26 cellular contexts compared by ENCODE assay signal in genomic region chr5:27216367-27216941, GRCh38.
"Had no signal": no experiment of that assay in that cellular context is flagged by ENCODE, and none has a peak within 500 bp of the region (broad histone marks: within the 10 kb centered on the region; RNA-seq: fewer than 3 reads in every experiment).

No MANE protein-coding gene starts in this region.

- DNase-seq: activated CD4-positive, alpha-beta memory T cell treated with anti-CD3 and anti-CD28 coated beads for 36 hours; activated CD4-positive, alpha-beta T cell treated with anti-CD3 and anti-CD28 coated beads for 36 hours; activated CD4-positive, alpha-beta T cell treated with anti-CD3 and anti-CD28 coated beads, Interleukin-2, amount 10 ng/mL, durations not matched to agents 7 days and 5 days; activated CD8-positive, alpha-beta memory T cell treated with anti-CD3 and anti-CD28 coated beads, Interleukin-2, amount 50 U/mL, for 4 hours; activated gamma-delta T cell treated with Interleukin-2 at 50 U/mL for 16 hours; activated naive CD4-positive, alpha-beta T cell treated with anti-CD3 and anti-CD28 coated beads for 36 hours; activated T-cell treated with anti-CD3 and anti-CD28 coated beads for 4 hours; activated T-cell treated with anti-CD3 and anti-CD28 coated beads, Interleukin-2, amount 50 U/mL, for 4 hours; adrenal gland; body of pancreas; Kasumi-1; MG63; NCI-H1048; NCI-H1105 treated with DMSO at 0.1 percent for 48 hours; NCI-H1436; NCI-H1694; NCI-H1930; NCI-H2081 treated with DMSO at 0.1 percent for 48 hours; NCI-H345; NCI-H524 treated with DMSO at 0.1 percent for 48 hours; PC-9; Right ventricle myocardium superior had no signal

- H3K27me3 ChIP-seq: adrenal gland, body of pancreas, breast epithelium, MG63 had no signal

- H3K4me1 ChIP-seq: adrenal gland, body of pancreas, breast epithelium had no signal

- H3K27ac ChIP-seq: adrenal gland, body of pancreas, breast epithelium, PC-9 had no signal

- H3K4me2 ChIP-seq: PC-9 had no signal

- H3K4me3 ChIP-seq: adrenal gland, body of pancreas, breast epithelium, MG63, PC-9 had no signal

- H3K9me3 ChIP-seq: adrenal gland, body of pancreas, MG63 had no signal

- ATAC-seq: activated CD4-positive, alpha-beta T cell treated with anti-CD3 and anti-CD28 coated beads for 36 hours; activated CD4-positive, CD25-positive, alpha-beta regulatory T cell treated with anti-CD3 and anti-CD28 coated beads, Interleukin-2, amount 50 U/mL, for 24 hours; activated naive CD4-positive, alpha-beta T cell treated with anti-CD3 and anti-CD28 coated beads, Interleukin-2, amount 50 U/mL, for 72 hours; activated T-cell treated with anti-CD3 and anti-CD28 coated beads, Interleukin-2, amount 50 U/mL, for 4 hours; body of pancreas; WTC11 had no signal

- H3K36me3 ChIP-seq: adrenal gland, breast epithelium, MG63 had no signal

- H2AFZ ChIP-seq: PC-9 had no signal
